Comparison of ENCODE assay signal across 20 cellular contexts in genomic region chr4:16732741-16733140, GRCh38.
"Had no signal": no experiment of that assay in that cellular context is flagged by ENCODE, and none has a peak within 500 bp of the region (broad histone marks: within the 10 kb centered on the region; RNA-seq: fewer than 3 reads in every experiment).

No MANE protein-coding gene starts in this region.

- DNase-seq: KBM-7, NCI-H1092, NCI-H1105 treated with DMSO at 0.1 percent for 48 hours, NCI-H1417 treated with DMSO at 0.1 percent for 48 hours, NCI-H146, NCI-H1694 treated with DMSO at 0.1 percent for 48 hours, NCI-H2029, NCI-H2081 treated with DMSO at 0.1 percent for 48 hours, NCI-H2171, NCI-H226, NCI-H446, NCI-H510A, NCI-H524 treated with DMSO at 0.1 percent for 48 hours, NCI-H69, NCI-H774, RPMI8226, SHP77, SK-N-SH, SW 1271 had no signal

- H3K4me2 ChIP-seq: SK-N-SH had no signal

- H3K9me3 ChIP-seq: SK-N-SH had no signal

- H3K27ac ChIP-seq: HL-60 had no signal

- H3K9ac ChIP-seq: SK-N-SH had no signal
